ENCODE assay signal across 17 cellular contexts in the genomic region with DNA sequence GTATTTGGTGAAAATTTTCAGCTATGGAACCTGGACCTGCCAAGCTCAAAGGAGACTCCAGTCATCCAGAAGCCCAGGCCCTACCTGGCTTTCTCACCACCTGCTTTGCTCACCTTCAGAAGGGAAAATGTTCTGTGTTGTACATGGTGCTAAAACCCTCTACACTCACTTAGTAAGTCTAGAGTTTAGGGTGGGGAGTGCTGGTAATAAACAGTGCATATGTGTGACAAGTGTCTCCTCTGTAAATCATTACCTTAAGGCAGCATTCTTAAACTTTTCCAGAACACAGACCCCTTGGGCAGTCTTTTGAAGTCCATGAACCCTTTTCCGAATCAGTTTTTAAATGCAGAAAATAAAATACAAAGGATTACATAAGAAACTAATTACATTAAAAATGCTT.
DNase-seq lines count a peak whose midpoint lies in the region; ATAC-seq and TF ChIP-seq lines count a peak whose summit lies in the region.
"Had no signal": no experiment of that assay in that cellular context is flagged by ENCODE, and none has a peak within 500 bp of the region (broad histone marks: within the 10 kb centered on the region; RNA-seq: fewer than 3 reads in every experiment).

No MANE protein-coding gene starts in this region.

- no peaks in the 10 kb centered on the region for H3K79me2 ChIP-seq in hepatocyte

- intact Hi-C loops in mucosa of descending colon (cut with DNase I, micrococcal nuclease): no loop called here

- peak; percentile 10 for DNase-seq in HuH-7 (ENCODE audit: low spot score)
- DNase-seq in hepatocyte (ENCODE audit: low spot score): no peak
- no peak for DNase-seq in mucosa of descending colon
- DNase-seq in hippocampal formation (lab: John Stamatoyannopoulos, UW): no peak
- DNase-seq: C1 segment of cervical spinal cord; CD4-positive, CD25-positive, alpha-beta regulatory T cell; CD8-positive, alpha-beta memory T cell; DMS 273 treated with DMSO at 0.1 percent for 48 hours; DMS79; EL; GDM1; GM23248; H7; HCEC 1CT had no signal

- H2AFZ ChIP-seq in hepatocyte: no peak overlapping the region
- H2AFZ ChIP-seq: GM23248 had no signal

- 79% methylated on average over 1 of the region's 1 CpG for WGBS in hepatocyte (ENCODE audit: low lambda C conversion rate, missing lambda C conversion rate)

- no peaks in the 10 kb centered on the region for H3K36me3 ChIP-seq in hepatocyte (replicated peaks; ENCODE audit: insufficient read depth, low read depth)
- no peaks in the 10 kb centered on the region for H3K36me3 ChIP-seq in mucosa of descending colon (ENCODE audit: low read depth)

- H3K27me3 ChIP-seq in hepatocyte: no peaks in the 10 kb centered on the region

- TF ChIP-seq CTCF in hepatocyte (IDR thresholded peaks at IDR 0.05; ENCODE audit: poor library complexity) (no peak), mucosa of descending colon (IDR thresholded peaks at IDR 0.05) (no peak)

- H3K4me1 ChIP-seq in hepatocyte (ENCODE audit: insufficient read depth): peaks cover 45% of the 10 kb centered on the region
- peaks cover 16% of the 10 kb centered on the region for H3K4me1 ChIP-seq in mucosa of descending colon (ENCODE audit: low read depth)

- no peaks in the 10 kb centered on the region for H3K9me2 ChIP-seq in hepatocyte (replicated peaks; ENCODE audit: insufficient read depth)

- no peak overlapping the region for H3K4me2 ChIP-seq in hepatocyte

- H3K4me3 ChIP-seq in hepatocyte (no peak overlapping the region), mucosa of descending colon (no peak overlapping the region)
- H3K4me3 ChIP-seq: GM12878, GM23248 had no signal

- peak; percentile 58 for ATAC-seq in mucosa of descending colon
- ATAC-seq in HG03108 (IDR thresholded peaks at IDR 0.05; ENCODE audit: unreplicated experiment): no peak
- ATAC-seq in HG03159 (IDR thresholded peaks at IDR 0.05; ENCODE audit: unreplicated experiment): no peak
- ATAC-seq: GM12878 had no signal

- no peaks in the 10 kb centered on the region for H4K20me1 ChIP-seq in hepatocyte (ENCODE audit: insufficient read depth, poor library complexity, severe bottlenecking)

- H3K9me3 ChIP-seq in hepatocyte (ENCODE audit: low read depth) (no peaks in the 10 kb centered on the region), mucosa of descending colon (no peaks in the 10 kb centered on the region)

- H3K27ac ChIP-seq in hepatocyte: peak overlapping the region; percentile 54
- H3K27ac ChIP-seq: GM23248 had no signal
